ENCODE assay signal across 23 cellular contexts in genomic region chr3:61052855-61053254, GRCh38.
DNase-seq lines count a peak whose midpoint lies in the region; ATAC-seq, FAIRE-seq and TF ChIP-seq lines count a peak whose summit lies in the region.
"Had no signal": no experiment of that assay in that cellular context is flagged by ENCODE, and none has a peak within 500 bp of the region (broad histone marks: within the 10 kb centered on the region; RNA-seq: fewer than 3 reads in every experiment).

No MANE protein-coding gene starts in this region.

- H3K27ac Mint-ChIP-seq in Calu3 (ENCODE audit: unreplicated experiment), result peak overlapping the region; percentile 52
- H3K27ac Mint-ChIP-seq: B cell; CD4-positive, alpha-beta T cell; CD8-positive, alpha-beta T cell had no signal

- CTCF ChIA-PET in Calu3 (lab: Charles Lee), result no interaction called here

- no peaks in the 10 kb centered on the region for H3K27me3 Mint-ChIP-seq in Calu3 (ENCODE audit: unreplicated experiment)
- H3K27me3 Mint-ChIP-seq: B cell; CD4-positive, alpha-beta T cell had no signal

- intact Hi-C loops in Calu3 (cut with micrococcal nuclease; ENCODE audit: unreplicated experiment), result no loop called here
- intact Hi-C loops in body of pancreas (cut with DNase I), result no loop called here

- H3K4me3 Mint-ChIP-seq in Calu3 (ENCODE audit: low read depth, unreplicated experiment), result no peak overlapping the region
- H3K4me3 Mint-ChIP-seq: B cell; CD4-positive, alpha-beta T cell; CD8-positive, alpha-beta T cell had no signal

- no peaks in the 10 kb centered on the region for H3K27me3 ChIP-seq in body of pancreas
- H3K27me3 ChIP-seq: BLaER1 treated with 17β-estradiol and CSF1 and Interleukin-3, amounts not matched to agents 10 nM and 100 nM had no signal

- H3K9me3 Mint-ChIP-seq in Calu3 (ENCODE audit: low read depth, unreplicated experiment), result no peaks in the 10 kb centered on the region
- H3K9me3 Mint-ChIP-seq: CD4-positive, alpha-beta T cell had no signal

- WGBS in body of pancreas, 2 donors, result 70 to 77% methylated on average over 1 of the region's 1 CpG

- ATAC-seq in body of pancreas (peak; percentile 62), HG02852 (IDR thresholded peaks at IDR 0.05; ENCODE audit: unreplicated experiment) (no peak)
- ATAC-seq: A549; CD8-positive, alpha-beta T cell had no signal

- DNase-seq in Calu3 (peak; percentile 2), body of pancreas (peak; percentile 18 to 34 (median 28)), kidney tubule cell (ENCODE audit: low spot score) (peak; percentile 30)
- no peak for DNase-seq in activated T-cell treated with anti-CD3 and anti-CD28 coated beads, Interleukin-2, amount 50 U/mL, for 1 hour
- no peak for DNase-seq in activated CD4-positive, alpha-beta T cell treated with anti-CD3 and anti-CD28 coated beads, Interleukin-2, amount 50 U/mL, for 48 hours
- DNase-seq in stimulated activated CD4-positive, alpha-beta T cell treated with anti-CD3 and anti-CD28 coated beads, Interleukin-15, amount 100 ng/mL, for 24 hours, result no peak
- DNase-seq: AML-193; Caco-2; CD4-positive, alpha-beta T cell; CD8-positive, alpha-beta T cell; DMS 273 treated with DMSO at 0.1 percent for 48 hours; DMS79 treated with DMSO at 0.1 percent for 48 hours; GF-D8 had no signal

- H3K4me1 ChIP-seq in body of pancreas, result peaks cover 48% of the 10 kb centered on the region
- H3K4me1 ChIP-seq: A549; BLaER1 treated with 17β-estradiol and CSF1 and Interleukin-3, amounts not matched to agents 10 nM and 100 nM; Caco-2 had no signal

- peak; percentile 33 for FAIRE-seq in islet of Langerhans (lab: Jason Lieb, UNC)
- FAIRE-seq: A549, G401.6, GM12891, GM19239 had no signal

- no peak overlapping the region for H3K4me3 ChIP-seq in body of pancreas
- H3K4me3 ChIP-seq: A549; BLaER1 treated with 17β-estradiol and CSF1 and Interleukin-3, amounts not matched to agents 10 nM and 100 nM had no signal

- no TSS peak for BruUV-seq in Calu3 (replicated peaks; lab: Mats Ljungman, UMichigan)

- no peak for TF ChIP-seq POLR2A in body of pancreas (IDR thresholded peaks at IDR 0.05)

- peak overlapping the region in 3 of 4 donors; percentile 58 to 77 (median 76) for H3K27ac ChIP-seq in body of pancreas
- H3K27ac ChIP-seq: 22Rv1; A549; BLaER1 treated with 17β-estradiol and CSF1 and Interleukin-3, amounts not matched to agents 10 nM and 100 nM; C4-2B had no signal

- H3K36me3 ChIP-seq in body of pancreas (replicated peaks in 1 of 2; ENCODE audit: insufficient read depth in 1 of 2, low read depth in 2 of 2), result no peaks in the 10 kb centered on the region
- H3K36me3 ChIP-seq: BLaER1 treated with 17β-estradiol and CSF1 and Interleukin-3, amounts not matched to agents 10 nM and 100 nM had no signal

- peaks cover 9% of the 10 kb centered on the region for H3K4me1 Mint-ChIP-seq in Calu3 (ENCODE audit: low read depth, unreplicated experiment)
- H3K4me1 Mint-ChIP-seq: B cell had no signal

- no peaks in the 10 kb centered on the region for H3K9me3 ChIP-seq in body of pancreas
- H3K9me3 ChIP-seq: A549, Caco-2 had no signal

- no peaks in the 10 kb centered on the region for H3K36me3 Mint-ChIP-seq in Calu3 (ENCODE audit: insufficient read depth, unreplicated experiment)
- H3K36me3 Mint-ChIP-seq: CD8-positive, alpha-beta T cell had no signal

- no peak for TF ChIP-seq CTCF in Calu3 (IDR thresholded peaks at IDR 0.05; ENCODE audit: unreplicated experiment)
- TF ChIP-seq CTCF in body of pancreas (IDR thresholded peaks at IDR 0.05), result no peak

Comparison
In these comparisons a context has a peak if more than half of its experiments do, and no peak if none do; other contexts are left out.
1. DNase-seq: peak in Calu3 (single experiment), body of pancreas (4 of 4) and kidney tubule cell (single experiment); none in activated T-cell treated with anti-CD3 and anti-CD28 coated beads, Interleukin-2, amount 50 U/mL, for 1 hour (single experiment), activated CD4-positive, alpha-beta T cell treated with anti-CD3 and anti-CD28 coated beads, Interleukin-2, amount 50 U/mL, for 48 hours (0 of 2) and stimulated activated CD4-positive, alpha-beta T cell treated with anti-CD3 and anti-CD28 coated beads, Interleukin-15, amount 100 ng/mL, for 24 hours (single experiment).